19 cellular contexts compared by ENCODE assay signal in the genomic region with DNA sequence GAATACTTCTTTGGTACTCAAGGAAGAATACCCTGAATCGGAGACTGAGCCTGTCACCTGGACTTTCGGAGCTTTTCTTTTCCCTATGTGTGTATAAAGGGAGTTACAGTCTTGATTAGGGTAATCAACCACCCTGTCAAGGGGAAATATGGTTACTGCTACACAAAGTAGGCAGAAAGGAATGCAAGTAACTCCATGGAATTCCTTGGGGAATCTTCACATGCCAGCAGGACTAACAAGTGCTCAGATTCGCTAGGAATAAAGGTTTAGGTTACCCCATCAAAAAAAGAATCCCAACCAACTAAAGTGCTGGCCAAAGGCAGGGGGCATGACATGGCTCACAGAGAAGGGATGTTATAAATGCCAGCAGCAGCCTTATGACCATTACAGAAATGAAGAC. TPM values are rescaled to one million over a fixed set of nuclear protein-coding genes. Genes with fewer than 3 reads are reported as not detected.
"Had no signal": no experiment of that assay in that cellular context is flagged by ENCODE, and none has a peak within 500 bp of the region (broad histone marks: within the 10 kb centered on the region; RNA-seq: fewer than 3 reads in every experiment).

No MANE protein-coding gene starts in this region.

- H3K9me3 ChIP-seq: stomach, thyroid gland had no signal

- H3K36me3 Mint-ChIP-seq: neural progenitor cell had no signal

- FAIRE-seq: urothelium cell line had no signal

- H3K27me3 ChIP-seq: brain microvascular endothelial cell, neural progenitor cell, thyroid gland had no signal

- H3K36me3 ChIP-seq: brain microvascular endothelial cell, neural progenitor cell, thyroid gland had no signal

- ATAC-seq: effector memory CD8-positive, alpha-beta T cell; left lobe of liver had no signal

- H3K4me1 ChIP-seq: neural progenitor cell, thyroid gland had no signal

- H3K27ac Mint-ChIP-seq: activated CD4-positive, alpha-beta memory T cell treated with anti-CD3 and anti-CD28 coated beads, Interleukin-2, amount 10 ng/mL, durations not matched to agents 7 days and 5 days; activated T-helper 2 cell treated with anti-CD3 and anti-CD28 coated beads, Interferon-gamma antibody, Interleukin-2, Interleukin-4, amounts not matched to agents 10 μg/mL and 5 μg/mL and 100 μg/mL, durations not matched to agents 14 hours and 24 hours and 36 hours; dendritic cell treated with granulocyte-macrophage colony-stimulating factor and Interleukin-4, amounts not matched to agents 40 ng/mL and 50 ng/mL, for 4 days; neural progenitor cell had no signal

- H3K4me1 Mint-ChIP-seq: activated CD4-positive, alpha-beta memory T cell treated with anti-CD3 and anti-CD28 coated beads, Interleukin-2, amount 10 ng/mL, durations not matched to agents 7 days and 5 days; activated naive CD4-positive, alpha-beta T cell treated with anti-CD3 and anti-CD28 coated beads, Interleukin-2, amount 10 ng/mL, durations not matched to agents 7 days and 5 days; neural progenitor cell had no signal

- DNase-seq: activated CD4-positive, alpha-beta memory T cell treated with anti-CD3 and anti-CD28 coated beads, Interleukin-2, amount 10 ng/mL, durations not matched to agents 7 days and 5 days; activated CD4-positive, alpha-beta T cell treated with anti-CD3 and anti-CD28 coated beads for 1 hour; activated CD8-positive, alpha-beta memory T cell treated with anti-CD3 and anti-CD28 coated beads, Interleukin-2, amount 50 U/mL, for 4 hours; activated naive CD4-positive, alpha-beta T cell treated with anti-CD3 and anti-CD28 coated beads, Interleukin-2, amount 10 ng/mL, durations not matched to agents 7 days and 5 days; amygdala; brain microvascular endothelial cell; effector memory CD8-positive, alpha-beta T cell; retina; stimulated activated CD4-positive, alpha-beta T cell treated with anti-CD3 and anti-CD28 coated beads, Interleukin-4, amount 100 ng/mL, for 4 hours; stomach; thyroid gland had no signal

- H3K4me3 ChIP-seq: neural progenitor cell, skin epidermis, stomach, thyroid gland had no signal

- H3K27me3 Mint-ChIP-seq: activated CD4-positive, alpha-beta memory T cell treated with anti-CD3 and anti-CD28 coated beads, Interleukin-2, amount 10 ng/mL, durations not matched to agents 7 days and 5 days; activated naive CD4-positive, alpha-beta T cell treated with anti-CD3 and anti-CD28 coated beads, Interleukin-2, amount 10 ng/mL, durations not matched to agents 7 days and 5 days; dendritic cell treated with granulocyte-macrophage colony-stimulating factor and Interleukin-4, amounts not matched to agents 40 ng/mL and 50 ng/mL, for 4 days; effector memory CD8-positive, alpha-beta T cell had no signal

- H3K9me3 Mint-ChIP-seq: activated CD4-positive, alpha-beta memory T cell treated with anti-CD3 and anti-CD28 coated beads, Interleukin-2, amount 10 ng/mL, durations not matched to agents 7 days and 5 days; activated naive CD4-positive, alpha-beta T cell treated with anti-CD3 and anti-CD28 coated beads, Interleukin-2, amount 10 ng/mL, durations not matched to agents 7 days and 5 days; activated T-helper 2 cell treated with anti-CD3 and anti-CD28 coated beads, Interferon-gamma antibody, Interleukin-2, Interleukin-4, amounts not matched to agents 10 μg/mL and 5 μg/mL and 100 μg/mL, durations not matched to agents 14 hours and 24 hours and 36 hours; dendritic cell treated with granulocyte-macrophage colony-stimulating factor and Interleukin-4, amounts not matched to agents 40 ng/mL and 50 ng/mL, for 4 days; effector memory CD8-positive, alpha-beta T cell had no signal

- H3K4me3 Mint-ChIP-seq: activated CD4-positive, alpha-beta memory T cell treated with anti-CD3 and anti-CD28 coated beads, Interleukin-2, amount 10 ng/mL, durations not matched to agents 7 days and 5 days; activated naive CD4-positive, alpha-beta T cell treated with anti-CD3 and anti-CD28 coated beads, Interleukin-2, amount 10 ng/mL, durations not matched to agents 7 days and 5 days; dendritic cell treated with granulocyte-macrophage colony-stimulating factor and Interleukin-4, amounts not matched to agents 40 ng/mL and 50 ng/mL, for 4 days; effector memory CD8-positive, alpha-beta T cell; neural progenitor cell had no signal

- H3K27ac ChIP-seq: brain microvascular endothelial cell, neural progenitor cell, skin epidermis, stomach, thyroid gland had no signal

RNA-seq across cellular contexts. Expression of a gene that starts 10.4 kb away (rescaled TPM):
- total RNA-seq: left lobe of liver, stomach had no signal

RNA-seq across cellular contexts. Expression of a gene that starts 24.5 kb away (rescaled TPM):
- total RNA-seq: activated T-helper 2 cell treated with anti-CD3 and anti-CD28 coated beads, Interferon-gamma antibody, Interleukin-2, Interleukin-4, amounts not matched to agents 10 μg/mL and 5 μg/mL and 100 μg/mL, durations not matched to agents 14 hours and 24 hours and 36 hours; epithelial cell of proximal tubule; left lobe of liver; stomach; T-helper 2 cell treated with Interferon-gamma antibody and Interleukin-4, amounts not matched to agents 100 ng/mL and 5 ng/mL, for 36 hours; thyroid gland had no signal

RNA-seq across cellular contexts. Expression of a gene that starts 33.8 kb away (rescaled TPM):
- total RNA-seq: activated CD4-positive, alpha-beta memory T cell treated with anti-CD3 and anti-CD28 coated beads, Interleukin-2, amount 10 ng/mL, durations not matched to agents 7 days and 5 days; activated T-helper 2 cell treated with anti-CD3 and anti-CD28 coated beads, Interferon-gamma antibody, Interleukin-2, Interleukin-4, amounts not matched to agents 10 μg/mL and 5 μg/mL and 100 μg/mL, durations not matched to agents 14 hours and 24 hours and 36 hours; epithelial cell of proximal tubule; left lobe of liver; stomach; T-helper 2 cell treated with Interferon-gamma antibody and Interleukin-4, amounts not matched to agents 100 ng/mL and 5 ng/mL, for 36 hours; thyroid gland had no signal
